In the genomic region with DNA sequence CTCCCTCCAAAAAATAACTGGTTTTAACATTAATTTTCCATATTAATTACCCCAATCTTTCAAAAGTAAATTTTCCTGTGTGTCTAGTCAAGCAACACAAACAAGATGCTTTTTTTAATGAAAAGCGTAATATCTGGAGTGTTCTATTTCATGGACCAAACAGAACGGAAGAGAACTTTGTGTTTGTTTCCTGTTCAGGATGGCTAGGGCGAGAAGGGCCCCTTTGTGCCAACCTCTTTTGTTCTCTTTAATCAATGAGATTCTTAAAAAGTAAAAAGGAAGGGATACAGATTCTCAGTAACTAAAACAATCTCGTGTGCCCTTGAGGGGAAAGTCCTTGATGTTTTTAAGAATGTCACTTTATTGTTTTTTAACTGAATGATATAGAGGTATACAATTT, we compare ENCODE assay signal across 8 cellular contexts. TPM values are rescaled to one million over a fixed set of nuclear protein-coding genes. Genes with fewer than 3 reads are reported as not detected.
DNase-seq lines count a peak whose midpoint lies in the region; ATAC-seq and TF ChIP-seq lines count a peak whose summit lies in the region.

No MANE protein-coding gene starts in this region.

- WGBS in mesenchymal stem cell, result 90% methylated on average over 3 of the region's 4 CpGs

- no peak for TF ChIP-seq CTCF in left ventricle myocardium inferior (IDR thresholded peaks at IDR 0.05; ENCODE audit: borderline replicate concordance)
- TF ChIP-seq CTCF in vagina (IDR thresholded peaks at IDR 0.05), result no peak

- no peak overlapping the region for H2AK5ac ChIP-seq in mesenchymal stem cell (ENCODE audit: low read length, severe bottlenecking)

- no peak overlapping the region for H2AFZ ChIP-seq in mesenchymal stem cell (ENCODE audit: low read depth, low read length)

- no peak overlapping the region for H3K23ac ChIP-seq in mesenchymal stem cell (ENCODE audit: low read length in 2 of 2)

- peaks cover 59% of the 10 kb centered on the region for H3K4me1 ChIP-seq in left ventricle myocardium inferior
- peaks cover 4% of the 10 kb centered on the region for H3K4me1 ChIP-seq in mesenchymal stem cell (ENCODE audit: control insufficient read depth, insufficient read depth, low read depth, low read length)
- peaks cover 41% of the 10 kb centered on the region for H3K4me1 ChIP-seq in vagina

- H3K4ac ChIP-seq in mesenchymal stem cell (ENCODE audit: low read depth in 1 of 2, low read length in 2 of 2), result no peak overlapping the region

- H3K27me3 ChIP-seq in left ventricle myocardium inferior (ENCODE audit: low read depth), result no peaks in the 10 kb centered on the region
- no peaks in the 10 kb centered on the region for H3K27me3 ChIP-seq in mesenchymal stem cell (ENCODE audit: control insufficient read depth in 1 of 2, insufficient read depth in 1 of 2, low read length in 2 of 2)
- H3K27me3 ChIP-seq in vagina, result no peaks in the 10 kb centered on the region
- H3K27me3 ChIP-seq in H7 (ENCODE audit: control insufficient read depth, insufficient read depth, low read length), result no peaks in the 10 kb centered on the region

- H3K9me3 Mint-ChIP-seq in activated naive CD8-positive, alpha-beta T cell treated with anti-CD3 and anti-CD28 coated beads, Interleukin-2, amount 10 ng/mL, durations not matched to agents 7 days and 5 days, result no peaks in the 10 kb centered on the region

- no peak overlapping the region for H2BK15ac ChIP-seq in mesenchymal stem cell (ENCODE audit: low read depth, poor library complexity, severe bottlenecking)

- DNase-seq in left ventricle myocardium inferior (no peak), Right ventricle myocardium inferior (ENCODE audit: missing footprints) (no peak), mesenchymal stem cell (no peak), vagina (ENCODE audit: extremely low spot score in 2 of 2) (no peak), H7 (no peak)
- DNase-seq in activated naive CD8-positive, alpha-beta T cell treated with anti-CD3 and anti-CD28 coated beads, Interleukin-2, amount 10 ng/mL, durations not matched to agents 7 days and 5 days, result no peak

- H3K9ac ChIP-seq in mesenchymal stem cell (ENCODE audit: low read length), result peak overlapping the region; percentile 94

- H3K36me3 ChIP-seq in left ventricle myocardium inferior (peaks cover 71% of the 10 kb centered on the region), mesenchymal stem cell (ENCODE audit: control insufficient read depth in 1 of 2, insufficient read depth in 2 of 2, low read depth in 1 of 2, low read length in 2 of 2) (peaks cover 48 to 89% of the 10 kb centered on the region in 2 experiments), vagina (peaks cover 5 to 78% of the 10 kb centered on the region in 2 donors), H7 (replicated peaks; ENCODE audit: control insufficient read depth, insufficient read depth, low read length) (peaks cover 52% of the 10 kb centered on the region)

- peaks cover 26% of the 10 kb centered on the region for H3K79me1 ChIP-seq in mesenchymal stem cell (replicated peaks; ENCODE audit: low read length, poor library complexity, severe bottlenecking)

- no peak overlapping the region for H3K4me2 ChIP-seq in mesenchymal stem cell (ENCODE audit: low read length, poor library complexity, severe bottlenecking)

- H3K18ac ChIP-seq in mesenchymal stem cell (ENCODE audit: low read depth in 1 of 2, low read length in 2 of 2), result no peak overlapping the region

- peak overlapping the region; percentile 84 for H3K27ac Mint-ChIP-seq in activated naive CD8-positive, alpha-beta T cell treated with anti-CD3 and anti-CD28 coated beads, Interleukin-2, amount 10 ng/mL, durations not matched to agents 7 days and 5 days

- ATAC-seq in Right ventricle myocardium inferior (no peak), HG02610 (IDR thresholded peaks at IDR 0.05; ENCODE audit: unreplicated experiment) (no peak), GM18870 (IDR thresholded peaks at IDR 0.05; ENCODE audit: unreplicated experiment) (no peak)
- ATAC-seq in activated naive CD8-positive, alpha-beta T cell treated with anti-CD3 and anti-CD28 coated beads, Interleukin-2, amount 10 ng/mL, durations not matched to agents 7 days and 5 days (ENCODE audit: low read depth), result no peak

- peak overlapping the region; percentile 89 for H3K27ac ChIP-seq in left ventricle myocardium inferior (replicated peaks)
- H3K27ac ChIP-seq in mesenchymal stem cell (ENCODE audit: low read length, poor library complexity, severe bottlenecking), result no peak overlapping the region
- peak overlapping the region; percentile 73 for H3K27ac ChIP-seq in vagina

- no peak overlapping the region for H2BK5ac ChIP-seq in mesenchymal stem cell (ENCODE audit: low read depth, low read length, poor library complexity, severe bottlenecking)

- no peak overlapping the region for H4K8ac ChIP-seq in mesenchymal stem cell (ENCODE audit: low read length)

- H3K4me1 Mint-ChIP-seq in activated naive CD8-positive, alpha-beta T cell treated with anti-CD3 and anti-CD28 coated beads, Interleukin-2, amount 10 ng/mL, durations not matched to agents 7 days and 5 days, result peaks cover 54% of the 10 kb centered on the region

- H2BK12ac ChIP-seq in mesenchymal stem cell (ENCODE audit: low read length in 2 of 2), result no peak overlapping the region

- H3K36me3 Mint-ChIP-seq in activated naive CD8-positive, alpha-beta T cell treated with anti-CD3 and anti-CD28 coated beads, Interleukin-2, amount 10 ng/mL, durations not matched to agents 7 days and 5 days, result peaks cover 66% of the 10 kb centered on the region

- no peaks in the 10 kb centered on the region for H3K9me3 ChIP-seq in left ventricle myocardium inferior (replicated peaks)
- H3K9me3 ChIP-seq in mesenchymal stem cell (ENCODE audit: control insufficient read depth, low read length), result no peaks in the 10 kb centered on the region
- H3K9me3 ChIP-seq in vagina, result no peaks in the 10 kb centered on the region

- H3K4me3 Mint-ChIP-seq in activated naive CD8-positive, alpha-beta T cell treated with anti-CD3 and anti-CD28 coated beads, Interleukin-2, amount 10 ng/mL, durations not matched to agents 7 days and 5 days, result peak overlapping the region; percentile 80

- POLR2A ChIA-PET in activated naive CD8-positive, alpha-beta T cell treated with anti-CD3 and anti-CD28 coated beads, Interleukin-2, amount 10 ng/mL, durations not matched to agents 7 days and 5 days (lab: Charles Lee), result interaction anchor here (0.9 to 2.0 kb wide), 8 partner anchors 9 to 257 kb away, joined by 3 to 13 read pairs (median 6); a partner anchor contains a TSS

- H3K14ac ChIP-seq in mesenchymal stem cell (ENCODE audit: low read length in 2 of 2), result no peak overlapping the region

- intact Hi-C loops in left ventricle myocardium inferior (cut with micrococcal nuclease), result loop anchor here (10.0 kb wide), 1 partner anchor 77 kb away; a partner anchor contains a TSS
- intact Hi-C loops in Right ventricle myocardium inferior (cut with DNase I), result loop anchor here (5.0 kb wide), 1 partner anchor 601 kb away; a partner anchor contains a TSS
- intact Hi-C loops in vagina (cut with DNase I), result no loop called here

- TF ChIP-seq POLR2A in vagina (IDR thresholded peaks at IDR 0.05), result no peak

- H3K4me3 ChIP-seq in left ventricle myocardium inferior (peak overlapping the region; percentile 53), mesenchymal stem cell (ENCODE audit: insufficient read depth in 1 of 2, low read depth in 1 of 2, low read length in 2 of 2) (peak overlapping the region in 1 of 2 experiments; percentile 50), vagina (no peak overlapping the region), H7 (ENCODE audit: insufficient read depth, low read depth, low read length) (no peak overlapping the region)

- no peak overlapping the region for H4K91ac ChIP-seq in mesenchymal stem cell (ENCODE audit: low read length)

- no peak overlapping the region for H2BK120ac ChIP-seq in mesenchymal stem cell (ENCODE audit: low read depth, low read length)

- no peaks in the 10 kb centered on the region for H3K27me3 Mint-ChIP-seq in activated naive CD8-positive, alpha-beta T cell treated with anti-CD3 and anti-CD28 coated beads, Interleukin-2, amount 10 ng/mL, durations not matched to agents 7 days and 5 days

RNA-seq across cellular contexts. Expression of a gene that starts 55.7 kb away (rescaled TPM):
- total RNA-seq in left ventricle myocardium inferior (1,444 TPM), Right ventricle myocardium inferior (1,475 TPM), vagina (875 TPM)
- total RNA-seq in activated naive CD8-positive, alpha-beta T cell treated with anti-CD3 and anti-CD28 coated beads, Interleukin-2, amount 10 ng/mL, durations not matched to agents 7 days and 5 days, result 100 to 1,000 TPM; 912 to 979 TPM
- 1,046 TPM for polyA plus RNA-seq in mesenchymal stem cell (2013, experiment 1 of 2)
- 1,042 TPM for polyA plus RNA-seq in mesenchymal stem cell (2013, experiment 2 of 2)
- 683 and 685 TPM in 2 replicates for total RNA-seq in H7 (2014; rRNA removed; shearing (Covaris generic))

RNA-seq across cellular contexts. Expression of a gene that starts 57.5 kb away (rescaled TPM):
- total RNA-seq in left ventricle myocardium inferior (0.25 TPM), Right ventricle myocardium inferior (0.38 TPM), vagina (not detected)
- total RNA-seq in activated naive CD8-positive, alpha-beta T cell treated with anti-CD3 and anti-CD28 coated beads, Interleukin-2, amount 10 ng/mL, durations not matched to agents 7 days and 5 days, result 1 to 10 TPM; 1.0 to 1.6 TPM
- 0.26 TPM for polyA plus RNA-seq in mesenchymal stem cell (2013, experiment 1 of 2)
- 0.26 TPM for polyA plus RNA-seq in mesenchymal stem cell (2013, experiment 2 of 2)
- total RNA-seq in H7 (2014; rRNA removed; shearing (Covaris generic)), result 0.24 and 0.26 TPM in 2 replicates
